1 cellular context compared by ENCODE assay signal in the genomic region with DNA sequence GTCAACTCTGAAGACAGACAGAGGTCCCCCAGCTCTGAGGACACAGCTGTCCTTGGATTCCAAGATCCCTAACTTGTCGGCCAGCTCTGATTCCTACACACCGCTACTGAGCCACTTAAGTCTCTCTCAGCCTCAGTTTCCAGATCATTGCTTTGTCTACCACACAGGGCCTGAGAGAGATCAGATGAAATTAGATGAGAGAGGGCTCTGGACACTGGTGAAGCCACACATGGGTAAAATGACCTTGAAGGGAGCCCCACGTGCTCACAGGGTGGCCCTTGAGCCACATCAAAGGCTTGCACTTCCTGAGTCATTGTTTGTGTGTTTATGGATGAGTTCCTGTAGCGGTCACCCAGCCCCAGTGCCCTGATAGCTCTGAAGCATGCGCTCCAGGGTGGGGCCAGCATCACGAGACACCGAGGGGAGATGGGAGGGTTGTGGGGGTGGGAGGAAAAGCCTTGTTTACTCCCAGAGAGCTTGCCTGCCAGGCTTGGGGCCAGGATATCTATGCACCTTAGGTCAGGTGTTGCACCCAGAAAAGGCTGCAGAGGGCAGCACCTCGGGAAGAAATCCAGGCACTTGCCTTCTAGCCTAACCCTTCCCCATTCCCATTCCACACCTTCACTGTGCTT.
TF ChIP-seq lines count a peak whose summit lies in the region.

No MANE protein-coding gene starts in this region.

TF ChIP-seq in HepG2, 621 proteins besides CTCF, POLR2A, EP300 and RAD21 (continued from another document and continues in another):
- TF ChIP-seq, protein P1, sequence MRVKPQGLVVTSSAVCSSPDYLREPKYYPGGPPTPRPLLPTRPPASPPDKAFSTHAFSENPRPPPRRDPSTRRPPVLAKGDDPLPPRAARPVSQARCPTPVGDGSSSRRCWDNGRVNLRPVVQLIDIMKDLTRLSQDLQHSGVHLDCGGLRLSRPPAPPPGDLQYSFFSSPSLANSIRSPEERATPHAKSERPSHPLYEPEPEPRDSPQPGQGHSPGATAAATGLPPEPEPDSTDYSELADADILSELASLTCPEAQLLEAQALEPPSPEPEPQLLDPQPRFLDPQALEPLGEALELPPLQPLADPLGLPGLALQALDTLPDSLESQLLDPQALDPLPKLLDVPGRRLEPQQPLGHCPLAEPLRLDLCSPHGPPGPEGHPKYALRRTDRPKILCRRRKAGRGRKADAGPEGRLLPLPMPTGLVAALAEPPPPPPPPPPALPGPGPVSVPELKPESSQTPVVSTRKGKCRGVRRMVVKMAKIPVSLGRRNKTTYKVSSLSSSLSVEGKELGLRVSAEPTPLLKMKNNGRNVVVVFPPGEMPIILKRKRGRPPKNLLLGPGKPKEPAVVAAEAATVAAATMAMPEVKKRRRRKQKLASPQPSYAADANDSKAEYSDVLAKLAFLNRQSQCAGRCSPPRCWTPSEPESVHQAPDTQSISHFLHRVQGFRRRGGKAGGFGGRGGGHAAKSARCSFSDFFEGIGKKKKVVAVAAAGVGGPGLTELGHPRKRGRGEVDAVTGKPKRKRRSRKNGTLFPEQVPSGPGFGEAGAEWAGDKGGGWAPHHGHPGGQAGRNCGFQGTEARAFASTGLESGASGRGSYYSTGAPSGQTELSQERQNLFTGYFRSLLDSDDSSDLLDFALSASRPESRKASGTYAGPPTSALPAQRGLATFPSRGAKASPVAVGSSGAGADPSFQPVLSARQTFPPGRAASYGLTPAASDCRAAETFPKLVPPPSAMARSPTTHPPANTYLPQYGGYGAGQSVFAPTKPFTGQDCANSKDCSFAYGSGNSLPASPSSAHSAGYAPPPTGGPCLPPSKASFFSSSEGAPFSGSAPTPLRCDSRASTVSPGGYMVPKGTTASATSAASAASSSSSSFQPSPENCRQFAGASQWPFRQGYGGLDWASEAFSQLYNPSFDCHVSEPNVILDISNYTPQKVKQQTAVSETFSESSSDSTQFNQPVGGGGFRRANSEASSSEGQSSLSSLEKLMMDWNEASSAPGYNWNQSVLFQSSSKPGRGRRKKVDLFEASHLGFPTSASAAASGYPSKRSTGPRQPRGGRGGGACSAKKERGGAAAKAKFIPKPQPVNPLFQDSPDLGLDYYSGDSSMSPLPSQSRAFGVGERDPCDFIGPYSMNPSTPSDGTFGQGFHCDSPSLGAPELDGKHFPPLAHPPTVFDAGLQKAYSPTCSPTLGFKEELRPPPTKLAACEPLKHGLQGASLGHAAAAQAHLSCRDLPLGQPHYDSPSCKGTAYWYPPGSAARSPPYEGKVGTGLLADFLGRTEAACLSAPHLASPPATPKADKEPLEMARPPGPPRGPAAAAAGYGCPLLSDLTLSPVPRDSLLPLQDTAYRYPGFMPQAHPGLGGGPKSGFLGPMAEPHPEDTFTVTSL (CRISPR knock-in tag; IDR thresholded peaks at IDR 0.05; ENCODE audit: borderline replicate concordance), result peak; percentile 93; the same call in 1 of the 2 replicates
- peak; percentile 88 for TF ChIP-seq ZNF580 (CRISPR knock-in tag; IDR thresholded peaks at IDR 0.05; ENCODE audit: borderline replicate concordance, low read depth)
- peak; percentile 89; the same call in 1 of the 2 replicates for TF ChIP-seq BORCS8-MEF2B (CRISPR knock-in tag; IDR thresholded peaks at IDR 0.05)
- TF ChIP-seq ZSCAN12 (CRISPR knock-in tag; IDR thresholded peaks at IDR 0.05), result no peak
- TF ChIP-seq IRF9 (CRISPR knock-in tag; IDR thresholded peaks at IDR 0.05; ENCODE audit: borderline replicate concordance), result peak; percentile 77
- TF ChIP-seq DPF2 (CRISPR knock-in tag; IDR thresholded peaks at IDR 0.05; ENCODE audit: borderline replicate concordance, low read depth), result peak; percentile 87
- peak; percentile 95 for TF ChIP-seq ZNF607 (CRISPR knock-in tag; IDR thresholded peaks at IDR 0.05; ENCODE audit: borderline replicate concordance)
- TF ChIP-seq XBP1 (CRISPR knock-in tag; IDR thresholded peaks at IDR 0.05), result 0 out of 2 replicates have a peak, but pooled peaks have one; percentile 87
- TF ChIP-seq, protein P2, sequence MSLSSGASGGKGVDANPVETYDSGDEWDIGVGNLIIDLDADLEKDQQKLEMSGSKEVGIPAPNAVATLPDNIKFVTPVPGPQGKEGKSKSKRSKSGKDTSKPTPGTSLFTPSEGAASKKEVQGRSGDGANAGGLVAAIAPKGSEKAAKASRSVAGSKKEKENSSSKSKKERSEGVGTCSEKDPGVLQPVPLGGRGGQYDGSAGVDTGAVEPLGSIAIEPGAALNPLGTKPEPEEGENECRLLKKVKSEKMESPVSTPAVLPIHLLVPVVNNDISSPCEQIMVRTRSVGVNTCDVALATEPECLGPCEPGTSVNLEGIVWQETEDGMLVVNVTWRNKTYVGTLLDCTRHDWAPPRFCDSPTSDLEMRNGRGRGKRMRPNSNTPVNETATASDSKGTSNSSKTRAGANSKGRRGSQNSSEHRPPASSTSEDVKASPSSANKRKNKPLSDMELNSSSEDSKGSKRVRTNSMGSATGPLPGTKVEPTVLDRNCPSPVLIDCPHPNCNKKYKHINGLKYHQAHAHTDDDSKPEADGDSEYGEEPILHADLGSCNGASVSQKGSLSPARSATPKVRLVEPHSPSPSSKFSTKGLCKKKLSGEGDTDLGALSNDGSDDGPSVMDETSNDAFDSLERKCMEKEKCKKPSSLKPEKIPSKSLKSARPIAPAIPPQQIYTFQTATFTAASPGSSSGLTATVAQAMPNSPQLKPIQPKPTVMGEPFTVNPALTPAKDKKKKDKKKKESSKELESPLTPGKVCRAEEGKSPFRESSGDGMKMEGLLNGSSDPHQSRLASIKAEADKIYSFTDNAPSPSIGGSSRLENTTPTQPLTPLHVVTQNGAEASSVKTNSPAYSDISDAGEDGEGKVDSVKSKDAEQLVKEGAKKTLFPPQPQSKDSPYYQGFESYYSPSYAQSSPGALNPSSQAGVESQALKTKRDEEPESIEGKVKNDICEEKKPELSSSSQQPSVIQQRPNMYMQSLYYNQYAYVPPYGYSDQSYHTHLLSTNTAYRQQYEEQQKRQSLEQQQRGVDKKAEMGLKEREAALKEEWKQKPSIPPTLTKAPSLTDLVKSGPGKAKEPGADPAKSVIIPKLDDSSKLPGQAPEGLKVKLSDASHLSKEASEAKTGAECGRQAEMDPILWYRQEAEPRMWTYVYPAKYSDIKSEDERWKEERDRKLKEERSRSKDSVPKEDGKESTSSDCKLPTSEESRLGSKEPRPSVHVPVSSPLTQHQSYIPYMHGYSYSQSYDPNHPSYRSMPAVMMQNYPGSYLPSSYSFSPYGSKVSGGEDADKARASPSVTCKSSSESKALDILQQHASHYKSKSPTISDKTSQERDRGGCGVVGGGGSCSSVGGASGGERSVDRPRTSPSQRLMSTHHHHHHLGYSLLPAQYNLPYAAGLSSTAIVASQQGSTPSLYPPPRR (CRISPR knock-in tag; IDR thresholded peaks at IDR 0.05; ENCODE audit: borderline replicate concordance), result peak; percentile 97
- TF ChIP-seq KIAA2018 (CRISPR knock-in tag; IDR thresholded peaks at IDR 0.05; ENCODE audit: borderline replicate concordance), result no peak
- peak; percentile 85; the same call in 1 of the 2 replicates for TF ChIP-seq ARID2 (CRISPR knock-in tag; IDR thresholded peaks at IDR 0.05; ENCODE audit: borderline replicate concordance)
- no peak for TF ChIP-seq ZNF460 (CRISPR knock-in tag; IDR thresholded peaks at IDR 0.05; ENCODE audit: borderline replicate concordance)
- peak; percentile 44; the same call in 1 of the 2 replicates for TF ChIP-seq BRD4 (CRISPR knock-in tag; IDR thresholded peaks at IDR 0.05)
- TF ChIP-seq, protein P3, sequence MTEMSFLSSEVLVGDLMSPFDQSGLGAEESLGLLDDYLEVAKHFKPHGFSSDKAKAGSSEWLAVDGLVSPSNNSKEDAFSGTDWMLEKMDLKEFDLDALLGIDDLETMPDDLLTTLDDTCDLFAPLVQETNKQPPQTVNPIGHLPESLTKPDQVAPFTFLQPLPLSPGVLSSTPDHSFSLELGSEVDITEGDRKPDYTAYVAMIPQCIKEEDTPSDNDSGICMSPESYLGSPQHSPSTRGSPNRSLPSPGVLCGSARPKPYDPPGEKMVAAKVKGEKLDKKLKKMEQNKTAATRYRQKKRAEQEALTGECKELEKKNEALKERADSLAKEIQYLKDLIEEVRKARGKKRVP (CRISPR knock-in tag; IDR thresholded peaks at IDR 0.05), result peak in 1 of 2 experiments; percentile 70; a peak in 2 of 4 replicates
- peak; percentile 80; the same call in 1 of the 2 replicates for TF ChIP-seq ZBTB10 (CRISPR knock-in tag; IDR thresholded peaks at IDR 0.05; ENCODE audit: borderline replicate concordance)
- TF ChIP-seq ZMYM3 (CRISPR knock-in tag; IDR thresholded peaks at IDR 0.05), result peak; percentile 94
